ENCODE assay signal across 10 cellular contexts in the genomic region with DNA sequence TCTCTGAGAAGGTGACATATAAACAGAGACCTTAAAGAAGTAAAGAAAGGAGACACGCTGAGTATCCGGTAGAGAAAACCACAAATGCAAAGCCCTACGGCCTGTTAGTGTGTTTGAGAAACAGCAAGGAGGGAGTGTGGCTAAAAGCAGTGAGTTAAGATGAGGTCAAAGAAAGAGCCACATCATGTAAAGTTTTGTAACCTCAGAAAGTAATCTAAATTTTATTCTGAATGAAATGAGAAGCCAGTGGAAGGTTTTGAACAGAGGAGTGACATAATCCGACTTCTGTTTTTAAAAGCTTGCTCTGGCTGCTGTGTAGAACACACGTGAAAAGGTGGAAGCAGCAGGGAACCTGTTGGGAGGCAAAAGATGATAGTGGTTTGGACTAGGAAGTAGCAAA. TPM values are rescaled to one million over a fixed set of nuclear protein-coding genes. Genes with fewer than 3 reads are reported as not detected.
DNase-seq lines count a peak whose midpoint lies in the region; ATAC-seq lines count a peak whose summit lies in the region.
"Had no signal": no experiment of that assay in that cellular context is flagged by ENCODE, and none has a peak within 500 bp of the region (broad histone marks: within the 10 kb centered on the region; RNA-seq: fewer than 3 reads in every experiment).

No MANE protein-coding gene starts in this region.

- H2AFZ ChIP-seq in GM23248 = no peak overlapping the region

- H3K9me3 Mint-ChIP-seq in activated naive CD4-positive, alpha-beta T cell treated with anti-CD3 and anti-CD28 coated beads for 36 hours = no peaks in the 10 kb centered on the region
- H3K9me3 Mint-ChIP-seq in activated CD4-positive, alpha-beta memory T cell treated with anti-CD3 and anti-CD28 coated beads, Interleukin-2, amount 10 ng/mL, durations not matched to agents 7 days and 5 days = no peaks in the 10 kb centered on the region

- no peaks in the 10 kb centered on the region for H3F3A ChIP-seq in GM23248 (ENCODE audit: insufficient read depth)

- H3K36me3 ChIP-seq in GM23248 (ENCODE audit: low read depth) = no peaks in the 10 kb centered on the region

- H3K4me1 Mint-ChIP-seq in activated naive CD4-positive, alpha-beta T cell treated with anti-CD3 and anti-CD28 coated beads for 36 hours (ENCODE audit: low read depth) = peaks cover 56% of the 10 kb centered on the region
- peaks cover 42% of the 10 kb centered on the region for H3K4me1 Mint-ChIP-seq in activated CD4-positive, alpha-beta memory T cell treated with anti-CD3 and anti-CD28 coated beads, Interleukin-2, amount 10 ng/mL, durations not matched to agents 7 days and 5 days

- H3K27me3 Mint-ChIP-seq in activated naive CD4-positive, alpha-beta T cell treated with anti-CD3 and anti-CD28 coated beads for 36 hours (ENCODE audit: low read depth) = no peaks in the 10 kb centered on the region
- H3K27me3 Mint-ChIP-seq in activated CD4-positive, alpha-beta memory T cell treated with anti-CD3 and anti-CD28 coated beads, Interleukin-2, amount 10 ng/mL, durations not matched to agents 7 days and 5 days = no peaks in the 10 kb centered on the region

- peaks cover 5% of the 10 kb centered on the region; the same call in 1 of the 2 replicates for H3K4me1 ChIP-seq in GM23248 (ENCODE audit: insufficient read depth)

- POLR2A ChIA-PET in activated CD4-positive, alpha-beta memory T cell treated with anti-CD3 and anti-CD28 coated beads, Interleukin-2, amount 10 ng/mL, durations not matched to agents 7 days and 5 days (lab: Charles Lee) = interaction anchor here (1.8 to 1.9 kb wide), 2 partner anchors 31 to 33 kb away, joined by 5 to 6 read pairs; partner anchors contain the start of gene PPP2R5E

- H3K4me3 ChIP-seq in GM23248 = no peak overlapping the region

- H3K4me2 ChIP-seq in GM23248 (ENCODE audit: unreplicated experiment) = no peak overlapping the region

- peaks cover 6% of the 10 kb centered on the region for H3K36me3 Mint-ChIP-seq in activated naive CD4-positive, alpha-beta T cell treated with anti-CD3 and anti-CD28 coated beads for 36 hours (ENCODE audit: low read depth)
- peaks cover 13% of the 10 kb centered on the region for H3K36me3 Mint-ChIP-seq in activated CD4-positive, alpha-beta memory T cell treated with anti-CD3 and anti-CD28 coated beads, Interleukin-2, amount 10 ng/mL, durations not matched to agents 7 days and 5 days (ENCODE audit: low read depth)

- CTCF ChIA-PET in activated naive CD4-positive, alpha-beta T cell treated with anti-CD3 and anti-CD28 coated beads for 36 hours (lab: Charles Lee) = no interaction called here
- CTCF ChIA-PET in activated CD4-positive, alpha-beta memory T cell treated with anti-CD3 and anti-CD28 coated beads, Interleukin-2, amount 10 ng/mL, durations not matched to agents 7 days and 5 days (lab: Charles Lee) = interaction anchor here (1.2 to 2.1 kb wide), 3 partner anchors 31 to 72 kb away, joined by 3 to 6 read pairs (median 3); partner anchors contain the start of gene PPP2R5E

- H3K9me3 ChIP-seq in GM23248 (ENCODE audit: low read depth) = no peaks in the 10 kb centered on the region

- intact Hi-C loops in activated naive CD4-positive, alpha-beta T cell treated with anti-CD3 and anti-CD28 coated beads for 36 hours (cut with micrococcal nuclease) = loop anchor here (2.0 kb wide), 2 partner anchors 32 kb away; partner anchors contain the start of gene PPP2R5E

- no peaks in the 10 kb centered on the region for H3K27me3 ChIP-seq in GM23248 (replicated peaks; ENCODE audit: insufficient read depth)

- no peak overlapping the region for H3K9ac ChIP-seq in GM23248

- peaks cover 17% of the 10 kb centered on the region; the same call in 1 of the 2 replicates for H4K20me1 ChIP-seq in GM23248 (ENCODE audit: insufficient read depth)

- H3K4me3 Mint-ChIP-seq in activated naive CD4-positive, alpha-beta T cell treated with anti-CD3 and anti-CD28 coated beads for 36 hours = no peak overlapping the region
- H3K4me3 Mint-ChIP-seq in activated CD4-positive, alpha-beta memory T cell treated with anti-CD3 and anti-CD28 coated beads, Interleukin-2, amount 10 ng/mL, durations not matched to agents 7 days and 5 days = no peak overlapping the region

- ATAC-seq in HG03066 (IDR thresholded peaks at IDR 0.05; ENCODE audit: low read depth, unreplicated experiment) = peak; percentile 92
- ATAC-seq in stimulated activated naive CD8-positive, alpha-beta T cell treated with anti-CD3 and anti-CD28 coated beads, Interleukin-15, Interleukin-2, amounts not matched to agents 100 U/mL and 50 U/mL, for 24 hours = peak; percentile 61
- ATAC-seq: Right ventricle myocardium inferior had no signal

- in situ Hi-C loops in GM23248 (cut with MboI) = no loop called here

- WGBS in GM23248 (ENCODE audit: low coverage in 1 of 2, low lambda C conversion rate in 2 of 2, missing lambda C conversion rate in 2 of 2), 2 experiments = 97 to 98% methylated on average over 5 of the region's 5 CpGs

- peak overlapping the region; percentile 20 for H3K27ac Mint-ChIP-seq in activated naive CD4-positive, alpha-beta T cell treated with anti-CD3 and anti-CD28 coated beads for 36 hours
- H3K27ac Mint-ChIP-seq in activated CD4-positive, alpha-beta memory T cell treated with anti-CD3 and anti-CD28 coated beads, Interleukin-2, amount 10 ng/mL, durations not matched to agents 7 days and 5 days = peak overlapping the region; percentile 78

- H3K79me2 ChIP-seq in GM23248 (ENCODE audit: insufficient read depth) = peaks cover 100% of the 10 kb centered on the region

- no peaks in the 10 kb centered on the region for H3K9me2 ChIP-seq in GM23248 (ENCODE audit: insufficient read depth)

- peak; percentile 14 for DNase-seq in activated naive CD4-positive, alpha-beta T cell treated with anti-CD3 and anti-CD28 coated beads for 36 hours
- DNase-seq in activated naive CD4-positive, alpha-beta T cell treated with anti-CD3 and anti-CD28 coated beads, Interleukin-2, amount 50 U/mL, for 16 hours = no peak
- peak; percentile 32 for DNase-seq in activated CD4-positive, alpha-beta memory T cell treated with anti-CD3 and anti-CD28 coated beads, Interleukin-2, amount 10 ng/mL, durations not matched to agents 7 days and 5 days
- DNase-seq in stimulated activated naive CD8-positive, alpha-beta T cell treated with anti-CD3 and anti-CD28 coated beads, Interleukin-15, Interleukin-2, amounts not matched to agents 100 U/mL and 50 U/mL, for 24 hours = no peak
- DNase-seq in NCI-H187 (lab: John Stamatoyannopoulos, UW) (no peak), GM23248 (no peak), D341Med (ENCODE audit: low spot score) (no peak)
- DNase-seq: AML-193 had no signal

- H3K27ac ChIP-seq in GM23248 = no peak overlapping the region

RNA-seq across cellular contexts. Expression of gene PPP2R5E, which starts 32.6 kb away (rescaled TPM):
- total RNA-seq in activated naive CD4-positive, alpha-beta T cell treated with anti-CD3 and anti-CD28 coated beads for 36 hours = 10 to 100 TPM; 30.0 to 32.5 TPM
- total RNA-seq in activated CD4-positive, alpha-beta memory T cell treated with anti-CD3 and anti-CD28 coated beads, Interleukin-2, amount 10 ng/mL, durations not matched to agents 7 days and 5 days = 10 to 100 TPM; 44.8 to 46.3 TPM
- total RNA-seq in GM23248 (2014; rRNA removed; shearing (Covaris generic)) = 16.9 and 21.8 TPM in 2 replicates
- polyA plus RNA-seq in GM23248 (2016; fragmentation: Nextera tagmentation; extraction: Ambion mirVana) = 31.8 and 33.7 TPM in 2 replicates

Comparison
In these comparisons a context has a peak if more than half of its experiments do, and no peak if none do; other contexts are left out.
1. DNase-seq: peak in activated naive CD4-positive, alpha-beta T cell treated with anti-CD3 and anti-CD28 coated beads for 36 hours (single experiment) and activated CD4-positive, alpha-beta memory T cell treated with anti-CD3 and anti-CD28 coated beads, Interleukin-2, amount 10 ng/mL, durations not matched to agents 7 days and 5 days (single experiment); none in activated naive CD4-positive, alpha-beta T cell treated with anti-CD3 and anti-CD28 coated beads, Interleukin-2, amount 50 U/mL, for 16 hours (single experiment), stimulated activated naive CD8-positive, alpha-beta T cell treated with anti-CD3 and anti-CD28 coated beads, Interleukin-15, Interleukin-2, amounts not matched to agents 100 U/mL and 50 U/mL, for 24 hours (single experiment), NCI-H187 (0 of 2), GM23248 (single experiment) and D341Med (single experiment).